ENCODE assay signal across 9 cellular contexts in genomic region chr17:67891481-67892119, GRCh38.
DNase-seq lines count a peak whose midpoint lies in the region; ATAC-seq and TF ChIP-seq lines count a peak whose summit lies in the region.
"Had no signal": no experiment of that assay in that cellular context is flagged by ENCODE, and none has a peak within 500 bp of the region (broad histone marks: within the 10 kb centered on the region; RNA-seq: fewer than 3 reads in every experiment).

No MANE protein-coding gene starts in this region.

- H3K4me3 Mint-ChIP-seq in natural killer cell treated with Interleukin-12 subunit alpha and Interleukin-12 subunit beta and Interleukin-15 and Interleukin-18, amount 100 ng/mL, for 72 hours: no peak overlapping the region

- H3K9me3 Mint-ChIP-seq in natural killer cell treated with Interleukin-12 subunit alpha and Interleukin-12 subunit beta and Interleukin-15 and Interleukin-18, amount 100 ng/mL, for 72 hours: no peaks in the 10 kb centered on the region

- H3K4me1 ChIP-seq in right lobe of liver: no peaks in the 10 kb centered on the region

- peak; percentile 63 for DNase-seq in Ammon's horn (ENCODE audit: low spot score)
- DNase-seq in HuH-7 (ENCODE audit: low spot score): peak; percentile 32
- peak; percentile 49 for DNase-seq in astrocyte of the spinal cord (ENCODE audit: low read depth, low spot score)
- peak in 1 of 3 donors; percentile 30 for DNase-seq in right lobe of liver
- DNase-seq in stimulated activated CD4-positive, alpha-beta T cell treated with anti-CD3 and anti-CD28 coated beads, Interleukin-1b, Interleukin-23, amount 100 ng/mL, for 48 hours: no peak
- no peak for DNase-seq in stimulated activated CD4-positive, alpha-beta T cell treated with anti-CD3 and anti-CD28 coated beads, Interleukin-12 subunit alpha, Interleukin-12 subunit beta, amount 100 ng/mL, for 4 hours
- DNase-seq in natural killer cell treated with Interleukin-12 subunit alpha and Interleukin-12 subunit beta and Interleukin-15 and Interleukin-18, amount 100 ng/mL, for 72 hours (ENCODE audit: low spot score): no peak

- H3K4me3 ChIP-seq in astrocyte of the spinal cord (ENCODE audit: low read depth, low read length) (no peak overlapping the region), right lobe of liver (no peak overlapping the region)

- intact Hi-C loops in right lobe of liver (cut with DNase I): no loop called here

- no peak for TF ChIP-seq POLR2A in right lobe of liver (IDR thresholded peaks at IDR 0.05)

- no peak overlapping the region for H3K27ac Mint-ChIP-seq in natural killer cell treated with Interleukin-12 subunit alpha and Interleukin-12 subunit beta and Interleukin-15 and Interleukin-18, amount 100 ng/mL, for 72 hours

- peaks cover under 1 to 4% of the 10 kb centered on the region in 2 donors for H3K4me1 Mint-ChIP-seq in natural killer cell treated with Interleukin-12 subunit alpha and Interleukin-12 subunit beta and Interleukin-15 and Interleukin-18, amount 100 ng/mL, for 72 hours (ENCODE audit: low read depth in 2 of 2)

- in situ Hi-C loops in astrocyte of the spinal cord (cut with HindIII; ENCODE audit: low sequenced_read_pairs): no loop called here

- no peaks in the 10 kb centered on the region for H3K36me3 Mint-ChIP-seq in natural killer cell treated with Interleukin-12 subunit alpha and Interleukin-12 subunit beta and Interleukin-15 and Interleukin-18, amount 100 ng/mL, for 72 hours

- WGBS in right lobe of liver (ENCODE audit: insufficient coverage, low coverage, low lambda C conversion rate, missing lambda C conversion rate): 32% methylated on average over 6 of the region's 6 CpGs

- no peaks in the 10 kb centered on the region for H3K9me3 ChIP-seq in right lobe of liver
- H3K9me3 ChIP-seq: neutrophil had no signal

- H3K27me3 ChIP-seq in right lobe of liver: no peaks in the 10 kb centered on the region
- H3K27me3 ChIP-seq: neutrophil had no signal

- TF ChIP-seq CTCF in astrocyte of the spinal cord (IDR thresholded peaks at IDR 0.05; ENCODE audit: low read depth, low read length): peak; percentile 45
- TF ChIP-seq CTCF in right lobe of liver (IDR thresholded peaks at IDR 0.05): peak; percentile 28 to 59 (median 52)

- H3K27me3 Mint-ChIP-seq in natural killer cell treated with Interleukin-12 subunit alpha and Interleukin-12 subunit beta and Interleukin-15 and Interleukin-18, amount 100 ng/mL, for 72 hours: no peaks in the 10 kb centered on the region

- H3K36me3 ChIP-seq in right lobe of liver: peaks cover 0 to 46% (median 4%) of the 10 kb centered on the region in 4 donors

- no peak overlapping the region for H3K27ac ChIP-seq in right lobe of liver
- H3K27ac ChIP-seq: neutrophil had no signal

- peak; percentile 70 to 83 (median 76) for ATAC-seq in right lobe of liver
- ATAC-seq in HG03571 (IDR thresholded peaks at IDR 0.05; ENCODE audit: unreplicated experiment): no peak
- no peak for ATAC-seq in natural killer cell treated with Interleukin-12 subunit alpha and Interleukin-12 subunit beta and Interleukin-15 and Interleukin-18, amount 100 ng/mL, for 72 hours

Comparison
In these comparisons a context has a peak if more than half of its experiments do, and no peak if none do; other contexts are left out.
1. DNase-seq: peak in Ammon's horn (single experiment), HuH-7 (single experiment) and astrocyte of the spinal cord (single experiment); none in stimulated activated CD4-positive, alpha-beta T cell treated with anti-CD3 and anti-CD28 coated beads, Interleukin-1b, Interleukin-23, amount 100 ng/mL, for 48 hours (single experiment), stimulated activated CD4-positive, alpha-beta T cell treated with anti-CD3 and anti-CD28 coated beads, Interleukin-12 subunit alpha, Interleukin-12 subunit beta, amount 100 ng/mL, for 4 hours (single experiment) and natural killer cell treated with Interleukin-12 subunit alpha and Interleukin-12 subunit beta and Interleukin-15 and Interleukin-18, amount 100 ng/mL, for 72 hours (single experiment).
2. ATAC-seq: peak in right lobe of liver (4 of 4); none in HG03571 (single experiment) and natural killer cell treated with Interleukin-12 subunit alpha and Interleukin-12 subunit beta and Interleukin-15 and Interleukin-18, amount 100 ng/mL, for 72 hours (0 of 2).